7 cellular contexts compared by ENCODE assay signal in genomic region chr4:47110670-47111069, GRCh38.
"Had no signal": no experiment of that assay in that cellular context is flagged by ENCODE, and none has a peak within 500 bp of the region (broad histone marks: within the 10 kb centered on the region; RNA-seq: fewer than 3 reads in every experiment).

No MANE protein-coding gene starts in this region.

- FAIRE-seq: G401.6, GM12891, GM12892, GM18507, GM19239 had no signal

- DNase-seq: GDM1, GF-D8 had no signal
